8 cellular contexts compared by ENCODE assay signal in genomic region chr6:46490425-46491200, GRCh38. TPM values are rescaled to one million over a fixed set of nuclear protein-coding genes. Genes with fewer than 3 reads are reported as not detected.
DNase-seq lines count a peak whose midpoint lies in the region; ATAC-seq and TF ChIP-seq lines count a peak whose summit lies in the region.

No MANE protein-coding gene starts in this region.

- H3K4me1 ChIP-seq in SJCRH30, result no peaks in the 10 kb centered on the region
- H3K4me1 ChIP-seq in fibroblast of lung (ENCODE audit: control insufficient read depth, extremely low read depth, insufficient read depth, low read length), result no peaks in the 10 kb centered on the region
- no peaks in the 10 kb centered on the region for H3K4me1 ChIP-seq in foreskin keratinocyte

- ATAC-seq in activated naive CD4-positive, alpha-beta T cell treated with anti-CD3 and anti-CD28 coated beads, Interleukin-2, amount 50 U/mL, for 72 hours, result no peak
- no peak for ATAC-seq in natural killer cell
- ATAC-seq in foreskin keratinocyte, result no peak
- no peak for ATAC-seq in GM18505 (IDR thresholded peaks at IDR 0.05; ENCODE audit: unreplicated experiment)

- H3K4me3 ChIP-seq in SJCRH30 (peak overlapping the region; percentile 50), fibroblast of lung (replicated peaks in 1 of 4; ENCODE audit: control extremely low read depth in 1 of 4, insufficient read depth in 1 of 4, low read depth in 3 of 4, low read length in 4 of 4) (peak overlapping the region; percentile 23 to 63 (median 39))

- peaks cover 4 to 13% of the 10 kb centered on the region in 2 donors for H3K4me1 Mint-ChIP-seq in natural killer cell

- intact Hi-C loops in natural killer cell (cut with micrococcal nuclease), result loop anchor here (1.0 to 5.0 kb wide), 2 partner anchors 268 to 400 kb away; no protein-coding TSS in a partner anchor

- H3K36me3 Mint-ChIP-seq in activated naive CD4-positive, alpha-beta T cell treated with anti-CD3 and anti-CD28 coated beads, Interleukin-2, amount 50 U/mL, for 72 hours, result peaks cover 0 to 5% of the 10 kb centered on the region in 2 donors
- no peaks in the 10 kb centered on the region for H3K36me3 Mint-ChIP-seq in natural killer cell

- H3K27ac ChIP-seq in SJCRH30, result no peak overlapping the region
- H3K27ac ChIP-seq in fibroblast of lung (ENCODE audit: insufficient read depth, low read length), result no peak overlapping the region
- no peak overlapping the region for H3K27ac ChIP-seq in foreskin keratinocyte

- TF ChIP-seq POLR2A in GM18505 (IDR thresholded peaks at IDR 0.05; ENCODE audit: borderline replicate concordance, extremely low read depth, insufficient read depth, insufficient read length), result no peak

- H3K27me3 Mint-ChIP-seq in natural killer cell (ENCODE audit: low read depth in 2 of 2), result peaks cover 45 to 77% of the 10 kb centered on the region in 2 donors

- no peaks in the 10 kb centered on the region for H3K79me2 ChIP-seq in fibroblast of lung (ENCODE audit: control insufficient read depth, insufficient read depth, low read length)

- peak overlapping the region; percentile 76 for H3K4me3 Mint-ChIP-seq in natural killer cell

- H3K9me3 Mint-ChIP-seq in activated naive CD4-positive, alpha-beta T cell treated with anti-CD3 and anti-CD28 coated beads, Interleukin-2, amount 50 U/mL, for 72 hours, result no peaks in the 10 kb centered on the region
- H3K9me3 Mint-ChIP-seq in natural killer cell, result no peaks in the 10 kb centered on the region

- H3K9ac ChIP-seq in fibroblast of lung (ENCODE audit: insufficient read depth, low read length), result no peak overlapping the region

- TF ChIP-seq CTCF in fibroblast of lung (conservative IDR thresholded peaks at IDR 0.05 in 1 of 2, IDR thresholded peaks at IDR 0.05 in 1 of 2; ENCODE audit: low read depth in 1 of 2, low read length in 2 of 2) (peak in 1 of 2 donors; percentile 22), natural killer cell (IDR thresholded peaks at IDR 0.05) (no peak), foreskin keratinocyte (conservative IDR thresholded peaks at IDR 0.05) (no peak)

- H3K4me2 ChIP-seq in fibroblast of lung (ENCODE audit: extremely low read depth, insufficient read depth, low read length), result peak overlapping the region; percentile 88

- H3K27me3 ChIP-seq in SJCRH30 (no peaks in the 10 kb centered on the region), fibroblast of lung (ENCODE audit: control insufficient read depth, insufficient read depth, low read length) (peaks cover 7% of the 10 kb centered on the region), foreskin keratinocyte (peaks cover 93% of the 10 kb centered on the region)

- peak; percentile 9 for DNase-seq in activated naive CD4-positive, alpha-beta T cell treated with anti-CD3 and anti-CD28 coated beads, Interleukin-2, amount 50 U/mL, for 16 hours
- DNase-seq in activated naive CD4-positive, alpha-beta T cell treated with anti-CD3 and anti-CD28 coated beads, Interleukin-2, amount 50 U/mL, for 72 hours (ENCODE audit: low spot score in 2 of 2), result no peak
- DNase-seq in SJCRH30, result peak; percentile 8 to 17
- no peak for DNase-seq in fibroblast of lung (ENCODE audit: low read depth in 2 of 2)
- peak; percentile 15 for DNase-seq in natural killer cell
- no peak for DNase-seq in foreskin keratinocyte
- DNase-seq in NCI-H2171 treated with DMSO at 0.1 percent for 48 hours (lab: John Stamatoyannopoulos, UW), result no peak

- H3K9me3 ChIP-seq in SJCRH30 (replicated peaks) (no peaks in the 10 kb centered on the region), fibroblast of lung (ENCODE audit: control insufficient read depth, insufficient read depth, low read depth, low read length) (no peaks in the 10 kb centered on the region)

- H3K36me3 ChIP-seq in SJCRH30 (no peaks in the 10 kb centered on the region), fibroblast of lung (ENCODE audit: control insufficient read depth, insufficient read depth, low read length) (no peaks in the 10 kb centered on the region)

- H3K27ac Mint-ChIP-seq in activated naive CD4-positive, alpha-beta T cell treated with anti-CD3 and anti-CD28 coated beads, Interleukin-2, amount 50 U/mL, for 72 hours, result no peak overlapping the region
- no peak overlapping the region for H3K27ac Mint-ChIP-seq in natural killer cell

- no peaks in the 10 kb centered on the region for H4K20me1 ChIP-seq in fibroblast of lung (ENCODE audit: control insufficient read depth, extremely low read depth, insufficient read depth, low read length)

- no peak overlapping the region for H2AFZ ChIP-seq in fibroblast of lung (ENCODE audit: low read length)

RNA-seq across cellular contexts. Expression of gene RCAN2, which starts 0.6 kb away (rescaled TPM):
- under 1 TPM in 1 of 2 donors, not detected in 1; 0.74 TPM for total RNA-seq in activated naive CD4-positive, alpha-beta T cell treated with anti-CD3 and anti-CD28 coated beads, Interleukin-2, amount 50 U/mL, for 72 hours
- total RNA-seq in SJCRH30 (2014; rRNA removed; shearing (Covaris generic)), result 0.20 and 0.43 TPM in 2 replicates
- total RNA-seq in fibroblast of lung, result 5.6 and 11.7 TPM in 2 replicates
- 4.6 and 38.0 TPM in 2 replicates for polyA plus RNA-seq in fibroblast of lung
- 4.1 and 31.4 TPM in 2 replicates for polyA plus RNA-seq in fibroblast of lung (2012)
- 2.8 and 31.8 TPM in 2 replicates for polyA minus RNA-seq in fibroblast of lung (ENCODE audit: low replicate concordance)
- total RNA-seq in natural killer cell, result under 1 TPM in 1 of 3 donors, not detected in 2; 0.43 TPM
- total RNA-seq in foreskin keratinocyte, result not detected in 2 replicates
- polyA plus RNA-seq in foreskin keratinocyte, result not detected in 2 replicates

Comparison
In these comparisons a context has a peak if more than half of its experiments do, and no peak if none do; other contexts are left out.
1. DNase-seq: peak in activated naive CD4-positive, alpha-beta T cell treated with anti-CD3 and anti-CD28 coated beads, Interleukin-2, amount 50 U/mL, for 16 hours (single experiment), SJCRH30 (2 of 2) and natural killer cell (single experiment); none in activated naive CD4-positive, alpha-beta T cell treated with anti-CD3 and anti-CD28 coated beads, Interleukin-2, amount 50 U/mL, for 72 hours (0 of 2), fibroblast of lung (0 of 2), foreskin keratinocyte (0 of 2) and NCI-H2171 treated with DMSO at 0.1 percent for 48 hours (single experiment).